In the genomic region with DNA sequence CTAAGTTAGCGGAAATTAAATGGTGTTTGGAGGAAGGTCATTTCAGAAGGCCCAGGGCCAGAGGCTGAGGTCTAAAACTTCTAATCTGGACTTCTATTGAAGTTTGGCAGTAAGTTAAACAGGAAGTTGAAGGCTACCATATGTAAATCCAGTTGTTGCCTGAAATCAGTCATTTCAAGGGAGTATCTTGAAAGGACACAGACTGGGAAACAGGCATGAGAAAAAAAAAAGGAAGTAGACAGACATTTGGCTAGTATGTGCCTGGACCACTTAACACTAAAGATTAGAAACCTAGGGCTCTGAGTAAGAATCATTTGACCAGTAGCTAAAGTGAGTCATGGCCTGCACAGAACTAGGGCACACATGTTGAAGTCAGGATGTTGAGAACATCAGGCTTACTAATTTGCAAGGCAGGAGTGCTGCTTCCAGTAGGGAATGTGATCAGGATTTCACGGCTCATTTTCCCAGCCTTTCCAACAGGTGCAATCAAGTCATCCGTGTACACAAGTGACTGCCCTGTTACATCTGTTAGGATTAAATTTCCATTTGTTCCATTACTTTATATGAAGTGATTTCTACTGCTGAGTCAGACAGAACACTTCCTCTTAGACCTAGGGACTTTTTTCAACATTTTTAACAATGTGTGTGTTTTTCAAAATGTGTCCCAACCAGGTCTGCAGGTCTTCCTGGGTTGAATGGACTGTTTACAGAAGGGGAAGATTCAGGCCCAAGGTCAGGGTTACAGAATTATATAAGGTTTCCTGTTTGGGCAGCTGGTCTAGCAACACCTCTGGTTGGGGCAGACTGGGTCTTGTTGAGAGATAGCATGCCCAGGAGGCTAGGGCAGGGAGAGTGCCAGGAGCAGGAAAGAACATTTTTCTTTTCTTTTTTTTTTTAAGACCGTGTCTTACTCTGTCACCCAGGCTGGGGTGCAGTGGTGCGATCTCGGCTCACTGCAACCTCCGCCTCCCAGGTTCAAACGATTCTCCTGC, we compare ENCODE assay signal across 1 cellular context.
TF ChIP-seq lines count a peak whose summit lies in the region.

No MANE protein-coding gene starts in this region.

TF ChIP-seq in HepG2, 621 proteins besides CTCF, POLR2A, EP300 and RAD21 (continued from another document and continues in another):
- TF ChIP-seq, protein P1, sequence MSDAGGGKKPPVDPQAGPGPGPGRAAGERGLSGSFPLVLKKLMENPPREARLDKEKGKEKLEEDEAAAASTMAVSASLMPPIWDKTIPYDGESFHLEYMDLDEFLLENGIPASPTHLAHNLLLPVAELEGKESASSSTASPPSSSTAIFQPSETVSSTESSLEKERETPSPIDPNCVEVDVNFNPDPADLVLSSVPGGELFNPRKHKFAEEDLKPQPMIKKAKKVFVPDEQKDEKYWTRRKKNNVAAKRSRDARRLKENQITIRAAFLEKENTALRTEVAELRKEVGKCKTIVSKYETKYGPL (CRISPR knock-in tag; IDR thresholded peaks at IDR 0.05), result peak; percentile 94
- peak; percentile 9; the same call in 1 of the 2 replicates for TF ChIP-seq GABPB1 (CRISPR knock-in tag; IDR thresholded peaks at IDR 0.05)
- TF ChIP-seq, protein P2, sequence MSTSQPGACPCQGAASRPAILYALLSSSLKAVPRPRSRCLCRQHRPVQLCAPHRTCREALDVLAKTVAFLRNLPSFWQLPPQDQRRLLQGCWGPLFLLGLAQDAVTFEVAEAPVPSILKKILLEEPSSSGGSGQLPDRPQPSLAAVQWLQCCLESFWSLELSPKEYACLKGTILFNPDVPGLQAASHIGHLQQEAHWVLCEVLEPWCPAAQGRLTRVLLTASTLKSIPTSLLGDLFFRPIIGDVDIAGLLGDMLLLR (CRISPR knock-in tag; IDR thresholded peaks at IDR 0.05), result no peak
- peak; percentile 12; the same call in 1 of the 2 replicates for TF ChIP-seq ZNF878 (CRISPR knock-in tag; IDR thresholded peaks at IDR 0.05)
- TF ChIP-seq ZNF660 (CRISPR knock-in tag; IDR thresholded peaks at IDR 0.05; ENCODE audit: borderline replicate concordance, low read depth), result no peak
- TF ChIP-seq, protein P3, sequence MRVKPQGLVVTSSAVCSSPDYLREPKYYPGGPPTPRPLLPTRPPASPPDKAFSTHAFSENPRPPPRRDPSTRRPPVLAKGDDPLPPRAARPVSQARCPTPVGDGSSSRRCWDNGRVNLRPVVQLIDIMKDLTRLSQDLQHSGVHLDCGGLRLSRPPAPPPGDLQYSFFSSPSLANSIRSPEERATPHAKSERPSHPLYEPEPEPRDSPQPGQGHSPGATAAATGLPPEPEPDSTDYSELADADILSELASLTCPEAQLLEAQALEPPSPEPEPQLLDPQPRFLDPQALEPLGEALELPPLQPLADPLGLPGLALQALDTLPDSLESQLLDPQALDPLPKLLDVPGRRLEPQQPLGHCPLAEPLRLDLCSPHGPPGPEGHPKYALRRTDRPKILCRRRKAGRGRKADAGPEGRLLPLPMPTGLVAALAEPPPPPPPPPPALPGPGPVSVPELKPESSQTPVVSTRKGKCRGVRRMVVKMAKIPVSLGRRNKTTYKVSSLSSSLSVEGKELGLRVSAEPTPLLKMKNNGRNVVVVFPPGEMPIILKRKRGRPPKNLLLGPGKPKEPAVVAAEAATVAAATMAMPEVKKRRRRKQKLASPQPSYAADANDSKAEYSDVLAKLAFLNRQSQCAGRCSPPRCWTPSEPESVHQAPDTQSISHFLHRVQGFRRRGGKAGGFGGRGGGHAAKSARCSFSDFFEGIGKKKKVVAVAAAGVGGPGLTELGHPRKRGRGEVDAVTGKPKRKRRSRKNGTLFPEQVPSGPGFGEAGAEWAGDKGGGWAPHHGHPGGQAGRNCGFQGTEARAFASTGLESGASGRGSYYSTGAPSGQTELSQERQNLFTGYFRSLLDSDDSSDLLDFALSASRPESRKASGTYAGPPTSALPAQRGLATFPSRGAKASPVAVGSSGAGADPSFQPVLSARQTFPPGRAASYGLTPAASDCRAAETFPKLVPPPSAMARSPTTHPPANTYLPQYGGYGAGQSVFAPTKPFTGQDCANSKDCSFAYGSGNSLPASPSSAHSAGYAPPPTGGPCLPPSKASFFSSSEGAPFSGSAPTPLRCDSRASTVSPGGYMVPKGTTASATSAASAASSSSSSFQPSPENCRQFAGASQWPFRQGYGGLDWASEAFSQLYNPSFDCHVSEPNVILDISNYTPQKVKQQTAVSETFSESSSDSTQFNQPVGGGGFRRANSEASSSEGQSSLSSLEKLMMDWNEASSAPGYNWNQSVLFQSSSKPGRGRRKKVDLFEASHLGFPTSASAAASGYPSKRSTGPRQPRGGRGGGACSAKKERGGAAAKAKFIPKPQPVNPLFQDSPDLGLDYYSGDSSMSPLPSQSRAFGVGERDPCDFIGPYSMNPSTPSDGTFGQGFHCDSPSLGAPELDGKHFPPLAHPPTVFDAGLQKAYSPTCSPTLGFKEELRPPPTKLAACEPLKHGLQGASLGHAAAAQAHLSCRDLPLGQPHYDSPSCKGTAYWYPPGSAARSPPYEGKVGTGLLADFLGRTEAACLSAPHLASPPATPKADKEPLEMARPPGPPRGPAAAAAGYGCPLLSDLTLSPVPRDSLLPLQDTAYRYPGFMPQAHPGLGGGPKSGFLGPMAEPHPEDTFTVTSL (CRISPR knock-in tag; IDR thresholded peaks at IDR 0.05; ENCODE audit: borderline replicate concordance), result peak; percentile 89; the same call in 1 of the 2 replicates
- peak; percentile 79; the same call in 1 of the 2 replicates for TF ChIP-seq NFKBIZ (CRISPR knock-in tag; IDR thresholded peaks at IDR 0.05)
- TF ChIP-seq SOX5 (CRISPR knock-in tag; IDR thresholded peaks at IDR 0.05; ENCODE audit: borderline replicate concordance), result peak; percentile 90; the same call in 1 of the 2 replicates
- TF ChIP-seq ZNF629 (CRISPR knock-in tag; conservative IDR thresholded peaks at IDR 0.05), result no peak
- no peak for TF ChIP-seq POLR2AphosphoS2 (IDR thresholded peaks at IDR 0.05; ENCODE audit: low read depth, low read length)
- TF ChIP-seq, protein P4, sequence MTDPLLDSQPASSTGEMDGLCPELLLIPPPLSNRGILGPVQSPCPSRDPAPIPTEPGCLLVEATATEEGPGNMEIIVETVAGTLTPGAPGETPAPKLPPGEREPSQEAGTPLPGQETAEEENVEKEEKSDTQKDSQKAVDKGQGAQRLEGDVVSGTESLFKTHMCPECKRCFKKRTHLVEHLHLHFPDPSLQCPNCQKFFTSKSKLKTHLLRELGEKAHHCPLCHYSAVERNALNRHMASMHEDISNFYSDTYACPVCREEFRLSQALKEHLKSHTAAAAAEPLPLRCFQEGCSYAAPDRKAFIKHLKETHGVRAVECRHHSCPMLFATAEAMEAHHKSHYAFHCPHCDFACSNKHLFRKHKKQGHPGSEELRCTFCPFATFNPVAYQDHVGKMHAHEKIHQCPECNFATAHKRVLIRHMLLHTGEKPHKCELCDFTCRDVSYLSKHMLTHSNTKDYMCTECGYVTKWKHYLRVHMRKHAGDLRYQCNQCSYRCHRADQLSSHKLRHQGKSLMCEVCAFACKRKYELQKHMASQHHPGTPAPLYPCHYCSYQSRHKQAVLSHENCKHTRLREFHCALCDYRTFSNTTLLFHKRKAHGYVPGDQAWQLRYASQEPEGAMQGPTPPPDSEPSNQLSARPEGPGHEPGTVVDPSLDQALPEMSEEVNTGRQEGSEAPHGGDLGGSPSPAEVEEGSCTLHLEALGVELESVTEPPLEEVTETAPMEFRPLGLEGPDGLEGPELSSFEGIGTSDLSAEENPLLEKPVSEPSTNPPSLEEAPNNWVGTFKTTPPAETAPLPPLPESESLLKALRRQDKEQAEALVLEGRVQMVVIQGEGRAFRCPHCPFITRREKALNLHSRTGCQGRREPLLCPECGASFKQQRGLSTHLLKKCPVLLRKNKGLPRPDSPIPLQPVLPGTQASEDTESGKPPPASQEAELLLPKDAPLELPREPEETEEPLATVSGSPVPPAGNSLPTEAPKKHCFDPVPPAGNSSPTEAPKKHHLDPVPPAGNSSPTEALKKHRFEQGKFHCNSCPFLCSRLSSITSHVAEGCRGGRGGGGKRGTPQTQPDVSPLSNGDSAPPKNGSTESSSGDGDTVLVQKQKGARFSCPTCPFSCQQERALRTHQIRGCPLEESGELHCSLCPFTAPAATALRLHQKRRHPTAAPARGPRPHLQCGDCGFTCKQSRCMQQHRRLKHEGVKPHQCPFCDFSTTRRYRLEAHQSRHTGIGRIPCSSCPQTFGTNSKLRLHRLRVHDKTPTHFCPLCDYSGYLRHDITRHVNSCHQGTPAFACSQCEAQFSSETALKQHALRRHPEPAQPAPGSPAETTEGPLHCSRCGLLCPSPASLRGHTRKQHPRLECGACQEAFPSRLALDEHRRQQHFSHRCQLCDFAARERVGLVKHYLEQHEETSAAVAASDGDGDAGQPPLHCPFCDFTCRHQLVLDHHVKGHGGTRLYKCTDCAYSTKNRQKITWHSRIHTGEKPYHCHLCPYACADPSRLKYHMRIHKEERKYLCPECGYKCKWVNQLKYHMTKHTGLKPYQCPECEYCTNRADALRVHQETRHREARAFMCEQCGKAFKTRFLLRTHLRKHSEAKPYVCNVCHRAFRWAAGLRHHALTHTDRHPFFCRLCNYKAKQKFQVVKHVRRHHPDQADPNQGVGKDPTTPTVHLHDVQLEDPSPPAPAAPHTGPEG (CRISPR knock-in tag; IDR thresholded peaks at IDR 0.05), result no peak
- peak; percentile 64; the same call in 1 of the 2 replicates for TF ChIP-seq HDAC2 (CRISPR knock-in tag; IDR thresholded peaks at IDR 0.05)
- TF ChIP-seq TSC22D2 (CRISPR knock-in tag; IDR thresholded peaks at IDR 0.05; ENCODE audit: borderline replicate concordance), result no peak
- TF ChIP-seq ZNF441 (CRISPR knock-in tag; IDR thresholded peaks at IDR 0.05; ENCODE audit: borderline replicate concordance), result 0 out of 2 replicates have a peak, but pooled peaks have one; percentile 20
- TF ChIP-seq FOXC1 (CRISPR knock-in tag; IDR thresholded peaks at IDR 0.05; ENCODE audit: borderline replicate concordance), result no peak
- TF ChIP-seq, protein P5, sequence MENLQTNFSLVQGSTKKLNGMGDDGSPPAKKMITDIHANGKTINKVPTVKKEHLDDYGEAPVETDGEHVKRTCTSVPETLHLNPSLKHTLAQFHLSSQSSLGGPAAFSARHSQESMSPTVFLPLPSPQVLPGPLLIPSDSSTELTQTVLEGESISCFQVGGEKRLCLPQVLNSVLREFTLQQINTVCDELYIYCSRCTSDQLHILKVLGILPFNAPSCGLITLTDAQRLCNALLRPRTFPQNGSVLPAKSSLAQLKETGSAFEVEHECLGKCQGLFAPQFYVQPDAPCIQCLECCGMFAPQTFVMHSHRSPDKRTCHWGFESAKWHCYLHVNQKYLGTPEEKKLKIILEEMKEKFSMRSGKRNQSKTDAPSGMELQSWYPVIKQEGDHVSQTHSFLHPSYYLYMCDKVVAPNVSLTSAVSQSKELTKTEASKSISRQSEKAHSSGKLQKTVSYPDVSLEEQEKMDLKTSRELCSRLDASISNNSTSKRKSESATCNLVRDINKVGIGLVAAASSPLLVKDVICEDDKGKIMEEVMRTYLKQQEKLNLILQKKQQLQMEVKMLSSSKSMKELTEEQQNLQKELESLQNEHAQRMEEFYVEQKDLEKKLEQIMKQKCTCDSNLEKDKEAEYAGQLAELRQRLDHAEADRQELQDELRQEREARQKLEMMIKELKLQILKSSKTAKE (CRISPR knock-in tag; IDR thresholded peaks at IDR 0.05; ENCODE audit: borderline replicate concordance), result peak; percentile 98
- no peak for TF ChIP-seq ZNF550 (CRISPR knock-in tag; IDR thresholded peaks at IDR 0.05; ENCODE audit: borderline replicate concordance)
- TF ChIP-seq, protein P6, sequence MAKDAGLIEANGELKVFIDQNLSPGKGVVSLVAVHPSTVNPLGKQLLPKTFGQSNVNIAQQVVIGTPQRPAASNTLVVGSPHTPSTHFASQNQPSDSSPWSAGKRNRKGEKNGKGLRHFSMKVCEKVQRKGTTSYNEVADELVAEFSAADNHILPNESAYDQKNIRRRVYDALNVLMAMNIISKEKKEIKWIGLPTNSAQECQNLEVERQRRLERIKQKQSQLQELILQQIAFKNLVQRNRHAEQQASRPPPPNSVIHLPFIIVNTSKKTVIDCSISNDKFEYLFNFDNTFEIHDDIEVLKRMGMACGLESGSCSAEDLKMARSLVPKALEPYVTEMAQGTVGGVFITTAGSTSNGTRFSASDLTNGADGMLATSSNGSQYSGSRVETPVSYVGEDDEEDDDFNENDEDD (CRISPR knock-in tag; IDR thresholded peaks at IDR 0.05; ENCODE audit: borderline replicate concordance), result no peak; the same call in 1 of the 2 replicates
- TF ChIP-seq GABPA (IDR thresholded peaks at IDR 0.05; ENCODE audit: low read depth, low read length), result no peak
- TF ChIP-seq GABPA (CRISPR knock-in tag; IDR thresholded peaks at IDR 0.05; ENCODE audit: low read depth), result peak; percentile 31; the same call in 1 of the 2 replicates
- TF ChIP-seq, protein P7, sequence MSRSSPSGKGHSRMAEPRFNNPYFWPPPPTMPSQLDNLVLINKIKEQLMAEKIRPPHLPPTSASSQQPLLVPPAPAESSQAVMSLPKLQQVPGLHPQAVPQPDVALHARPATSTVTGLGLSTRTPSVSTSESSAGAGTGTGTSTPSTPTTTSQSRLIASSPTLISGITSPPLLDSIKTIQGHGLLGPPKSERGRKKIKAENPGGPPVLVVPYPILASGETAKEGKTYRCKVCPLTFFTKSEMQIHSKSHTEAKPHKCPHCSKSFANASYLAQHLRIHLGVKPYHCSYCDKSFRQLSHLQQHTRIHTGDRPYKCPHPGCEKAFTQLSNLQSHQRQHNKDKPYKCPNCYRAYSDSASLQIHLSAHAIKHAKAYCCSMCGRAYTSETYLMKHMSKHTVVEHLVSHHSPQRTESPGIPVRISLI (CRISPR knock-in tag; IDR thresholded peaks at IDR 0.05; ENCODE audit: borderline replicate concordance), result peak; percentile 79
- TF ChIP-seq ZFP37 (CRISPR knock-in tag; IDR thresholded peaks at IDR 0.05; ENCODE audit: borderline replicate concordance), result no peak
- TF ChIP-seq, protein P8, sequence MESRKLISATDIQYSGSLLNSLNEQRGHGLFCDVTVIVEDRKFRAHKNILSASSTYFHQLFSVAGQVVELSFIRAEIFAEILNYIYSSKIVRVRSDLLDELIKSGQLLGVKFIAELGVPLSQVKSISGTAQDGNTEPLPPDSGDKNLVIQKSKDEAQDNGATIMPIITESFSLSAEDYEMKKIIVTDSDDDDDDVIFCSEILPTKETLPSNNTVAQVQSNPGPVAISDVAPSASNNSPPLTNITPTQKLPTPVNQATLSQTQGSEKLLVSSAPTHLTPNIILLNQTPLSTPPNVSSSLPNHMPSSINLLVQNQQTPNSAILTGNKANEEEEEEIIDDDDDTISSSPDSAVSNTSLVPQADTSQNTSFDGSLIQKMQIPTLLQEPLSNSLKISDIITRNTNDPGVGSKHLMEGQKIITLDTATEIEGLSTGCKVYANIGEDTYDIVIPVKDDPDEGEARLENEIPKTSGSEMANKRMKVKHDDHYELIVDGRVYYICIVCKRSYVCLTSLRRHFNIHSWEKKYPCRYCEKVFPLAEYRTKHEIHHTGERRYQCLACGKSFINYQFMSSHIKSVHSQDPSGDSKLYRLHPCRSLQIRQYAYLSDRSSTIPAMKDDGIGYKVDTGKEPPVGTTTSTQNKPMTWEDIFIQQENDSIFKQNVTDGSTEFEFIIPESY (CRISPR knock-in tag; IDR thresholded peaks at IDR 0.05), result peak; percentile 29; the same call in 1 of the 2 replicates
- TF ChIP-seq CHCHD3 (CRISPR knock-in tag; IDR thresholded peaks at IDR 0.05), result no peak
- TF ChIP-seq ATRX (CRISPR knock-in tag; IDR thresholded peaks at IDR 0.05; ENCODE audit: borderline replicate concordance), result no peak
- TF ChIP-seq ZNF329 (CRISPR knock-in tag; IDR thresholded peaks at IDR 0.05; ENCODE audit: low read depth), result 0 out of 2 replicates have a peak, but pooled peaks have one; percentile 34
- no peak for TF ChIP-seq ZNF20 (CRISPR knock-in tag; IDR thresholded peaks at IDR 0.05)
- no peak for TF ChIP-seq ZNF230 (CRISPR knock-in tag; IDR thresholded peaks at IDR 0.05)
- TF ChIP-seq NFE2L1 (CRISPR knock-in tag; IDR thresholded peaks at IDR 0.05; ENCODE audit: borderline replicate concordance), result no peak
- no peak for TF ChIP-seq KLF15 (CRISPR knock-in tag; IDR thresholded peaks at IDR 0.05; ENCODE audit: borderline replicate concordance)
- TF ChIP-seq NFYC (CRISPR knock-in tag; IDR thresholded peaks at IDR 0.05), result no peak; the same call in 1 of the 2 replicates
- no peak for TF ChIP-seq YEATS2 (CRISPR knock-in tag; IDR thresholded peaks at IDR 0.05; ENCODE audit: borderline replicate concordance)
- TF ChIP-seq ATF7 (IDR thresholded peaks at IDR 0.05), result no peak
- TF ChIP-seq ATF7 (CRISPR knock-in tag; IDR thresholded peaks at IDR 0.05), result no peak
- TF ChIP-seq REXO4 (CRISPR knock-in tag; IDR thresholded peaks at IDR 0.05; ENCODE audit: borderline replicate concordance), result no peak
